In genomic region chr4:1511441-1512041, GRCh38 we compare ENCODE assay signal across 9 cellular contexts.
DNase-seq lines count a peak whose midpoint lies in the region; ATAC-seq lines count a peak whose summit lies in the region.
"Had no signal": no experiment of that assay in that cellular context is flagged by ENCODE, and none has a peak within 500 bp of the region (broad histone marks: within the 10 kb centered on the region; RNA-seq: fewer than 3 reads in every experiment).

No MANE protein-coding gene starts in this region.

- H3K27ac Mint-ChIP-seq in activated naive CD4-positive, alpha-beta T cell treated with anti-CD3 and anti-CD28 coated beads for 36 hours, result no peak overlapping the region
- H3K27ac Mint-ChIP-seq in activated naive CD8-positive, alpha-beta T cell treated with anti-CD3 and anti-CD28 coated beads, Interleukin-2, amount 50 U/mL, for 24 hours, result peak overlapping the region; percentile 87

- H3K9me3 ChIP-seq in aorta (ENCODE audit: control insufficient read depth, low read length), result no peaks in the 10 kb centered on the region

- no peak overlapping the region for H3K4me3 ChIP-seq in aorta (ENCODE audit: low read length in 2 of 2)

- H3K4me1 ChIP-seq in aorta (ENCODE audit: control insufficient read depth in 1 of 2, insufficient read depth in 2 of 2, low read length in 2 of 2), result no peaks in the 10 kb centered on the region

- peak; percentile 59 for DNase-seq in activated naive CD4-positive, alpha-beta T cell treated with anti-CD3 and anti-CD28 coated beads, Interleukin-2, amount 50 U/mL, for 16 hours
- DNase-seq in activated naive CD4-positive, alpha-beta T cell treated with anti-CD3 and anti-CD28 coated beads for 36 hours, result no peak
- DNase-seq in activated naive CD8-positive, alpha-beta T cell treated with anti-CD3 and anti-CD28 coated beads, Interleukin-2, amount 50 U/mL, for 24 hours, result peak; percentile 30
- DNase-seq in iPS-NIHi11 (ENCODE audit: low spot score), result peak; percentile 62
- peak; percentile 58 to 74 for DNase-seq in aorta
- DNase-seq in AML-193 (lab: John Stamatoyannopoulos, UW), result no peak

- intact Hi-C loops in activated naive CD4-positive, alpha-beta T cell treated with anti-CD3 and anti-CD28 coated beads for 36 hours (cut with micrococcal nuclease), result loop anchor here (10.0 kb wide), 2 partner anchors 107 to 157 kb away; partner anchors contain the start of gene NKX1-1
- intact Hi-C loops in aorta (cut with DNase I), result no loop called here

- no peak overlapping the region for H3K27ac ChIP-seq in aorta (ENCODE audit: low read depth in 1 of 2, low read length in 2 of 2)
- H3K27ac ChIP-seq: VCaP had no signal

- CTCF ChIA-PET in activated naive CD4-positive, alpha-beta T cell treated with anti-CD3 and anti-CD28 coated beads for 36 hours (lab: Charles Lee), result no interaction called here

- no peaks in the 10 kb centered on the region for H3K36me3 Mint-ChIP-seq in activated naive CD4-positive, alpha-beta T cell treated with anti-CD3 and anti-CD28 coated beads for 36 hours (ENCODE audit: low read depth)
- no peaks in the 10 kb centered on the region for H3K36me3 Mint-ChIP-seq in activated naive CD8-positive, alpha-beta T cell treated with anti-CD3 and anti-CD28 coated beads, Interleukin-2, amount 50 U/mL, for 24 hours (ENCODE audit: low read depth)

- peaks cover 2% of the 10 kb centered on the region for H3K27me3 Mint-ChIP-seq in activated naive CD4-positive, alpha-beta T cell treated with anti-CD3 and anti-CD28 coated beads for 36 hours (ENCODE audit: low read depth)
- peaks cover 4% of the 10 kb centered on the region for H3K27me3 Mint-ChIP-seq in activated naive CD8-positive, alpha-beta T cell treated with anti-CD3 and anti-CD28 coated beads, Interleukin-2, amount 50 U/mL, for 24 hours

- H3K4me3 Mint-ChIP-seq in activated naive CD4-positive, alpha-beta T cell treated with anti-CD3 and anti-CD28 coated beads for 36 hours, result no peak overlapping the region
- peak overlapping the region; percentile 19 for H3K4me3 Mint-ChIP-seq in activated naive CD8-positive, alpha-beta T cell treated with anti-CD3 and anti-CD28 coated beads, Interleukin-2, amount 50 U/mL, for 24 hours

- 90 to 91% methylated on average over 21 to 22 of the region's 22 CpGs for WGBS in aorta, 2 donors

- H3K4me1 Mint-ChIP-seq in activated naive CD4-positive, alpha-beta T cell treated with anti-CD3 and anti-CD28 coated beads for 36 hours (ENCODE audit: low read depth), result no peaks in the 10 kb centered on the region
- H3K4me1 Mint-ChIP-seq in activated naive CD8-positive, alpha-beta T cell treated with anti-CD3 and anti-CD28 coated beads, Interleukin-2, amount 50 U/mL, for 24 hours, result no peaks in the 10 kb centered on the region

- peak; percentile 85 for ATAC-seq in activated naive CD8-positive, alpha-beta T cell treated with anti-CD3 and anti-CD28 coated beads, Interleukin-2, amount 50 U/mL, for 24 hours
- ATAC-seq in aorta (ENCODE audit: low FRiP score), result peak; percentile 85
- no peak for ATAC-seq in HG03097 (IDR thresholded peaks at IDR 0.05; ENCODE audit: low FRiP score, unreplicated experiment)
- no peak for ATAC-seq in HG03565 (IDR thresholded peaks at IDR 0.05; ENCODE audit: unreplicated experiment)

- no peaks in the 10 kb centered on the region for H3K9me3 Mint-ChIP-seq in activated naive CD4-positive, alpha-beta T cell treated with anti-CD3 and anti-CD28 coated beads for 36 hours
- H3K9me3 Mint-ChIP-seq in activated naive CD8-positive, alpha-beta T cell treated with anti-CD3 and anti-CD28 coated beads, Interleukin-2, amount 50 U/mL, for 24 hours, result no peaks in the 10 kb centered on the region

- no peaks in the 10 kb centered on the region for H3K27me3 ChIP-seq in aorta (ENCODE audit: control insufficient read depth in 1 of 2, insufficient read depth in 2 of 2, low read length in 1 of 2)

- no peaks in the 10 kb centered on the region for H3K36me3 ChIP-seq in aorta (ENCODE audit: control insufficient read depth in 1 of 2, insufficient read depth in 2 of 2, low read length in 1 of 2)

Comparison
In these comparisons a context has a peak if more than half of its experiments do, and no peak if none do; other contexts are left out.
1. DNase-seq: peak in activated naive CD4-positive, alpha-beta T cell treated with anti-CD3 and anti-CD28 coated beads, Interleukin-2, amount 50 U/mL, for 16 hours (single experiment), activated naive CD8-positive, alpha-beta T cell treated with anti-CD3 and anti-CD28 coated beads, Interleukin-2, amount 50 U/mL, for 24 hours (single experiment), iPS-NIHi11 (single experiment) and aorta (2 of 2); none in activated naive CD4-positive, alpha-beta T cell treated with anti-CD3 and anti-CD28 coated beads for 36 hours (single experiment) and AML-193 (0 of 2).
2. ATAC-seq: peak in activated naive CD8-positive, alpha-beta T cell treated with anti-CD3 and anti-CD28 coated beads, Interleukin-2, amount 50 U/mL, for 24 hours (single experiment) and aorta (single experiment); none in HG03097 (single experiment) and HG03565 (single experiment).